22 cellular contexts compared by ENCODE assay signal in the genomic region with DNA sequence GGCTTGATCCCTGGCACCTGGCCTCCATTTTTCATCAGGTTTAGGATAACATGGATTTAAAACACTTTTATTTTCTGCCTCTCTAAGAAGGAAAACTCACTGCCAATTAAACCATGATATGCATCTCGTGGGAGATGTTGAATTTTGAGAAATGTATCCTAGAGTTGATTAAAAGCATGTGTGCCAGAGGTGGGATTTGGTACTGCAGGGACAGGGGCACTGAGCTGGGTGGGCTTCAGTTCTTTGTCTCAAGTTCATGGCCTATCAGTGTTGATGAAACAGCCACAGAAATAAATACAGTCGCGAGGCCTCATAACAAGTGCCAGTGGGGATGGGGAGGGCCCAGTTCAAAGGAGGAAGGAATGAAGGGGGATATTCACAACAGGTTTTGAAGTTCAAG. TPM values are rescaled to one million over a fixed set of nuclear protein-coding genes. Genes with fewer than 3 reads are reported as not detected.
DNase-seq lines count a peak whose midpoint lies in the region; ATAC-seq and TF ChIP-seq lines count a peak whose summit lies in the region.
"Had no signal": no experiment of that assay in that cellular context is flagged by ENCODE, and none has a peak within 500 bp of the region (broad histone marks: within the 10 kb centered on the region; RNA-seq: fewer than 3 reads in every experiment).

No MANE protein-coding gene starts in this region.

- peaks cover 48% of the 10 kb centered on the region for H3K36me3 ChIP-seq in endodermal cell (ENCODE audit: control insufficient read depth, insufficient read depth, low read length)

- H3K9me3 ChIP-seq in endodermal cell (ENCODE audit: control insufficient read depth, low read length): no peaks in the 10 kb centered on the region

- no peaks in the 10 kb centered on the region for H3K9me3 Mint-ChIP-seq in activated naive CD4-positive, alpha-beta T cell treated with anti-CD3 and anti-CD28 coated beads, Interleukin-2, amount 50 U/mL, for 72 hours
- H3K9me3 Mint-ChIP-seq in activated naive CD4-positive, alpha-beta T cell treated with anti-CD3 and anti-CD28 coated beads, Interleukin-2, amount 10 ng/mL, durations not matched to agents 7 days and 5 days: no peaks in the 10 kb centered on the region
- H3K9me3 Mint-ChIP-seq in endodermal cell (no peaks in the 10 kb centered on the region), nephron progenitor cell (no peaks in the 10 kb centered on the region)
- H3K9me3 Mint-ChIP-seq: CD4-positive, alpha-beta T cell had no signal

- H3K4me3 Mint-ChIP-seq in activated naive CD4-positive, alpha-beta T cell treated with anti-CD3 and anti-CD28 coated beads, Interleukin-2, amount 10 ng/mL, durations not matched to agents 7 days and 5 days: no peak overlapping the region
- H3K4me3 Mint-ChIP-seq in endodermal cell (no peak overlapping the region), nephron progenitor cell (no peak overlapping the region)
- H3K4me3 Mint-ChIP-seq: CD4-positive, alpha-beta T cell had no signal

- CTCF ChIA-PET in activated naive CD4-positive, alpha-beta T cell treated with anti-CD3 and anti-CD28 coated beads, Interleukin-2, amount 10 ng/mL, durations not matched to agents 7 days and 5 days (lab: Charles Lee): no interaction called here

- no peaks in the 10 kb centered on the region for H3K27me3 ChIP-seq in endodermal cell (ENCODE audit: control insufficient read depth, insufficient read depth, low read length, poor library complexity, severe bottlenecking)

- no peak for DNase-seq in activated naive CD4-positive, alpha-beta T cell treated with anti-CD3 and anti-CD28 coated beads, Interleukin-2, amount 50 U/mL, for 72 hours (ENCODE audit: low spot score in 2 of 2)
- no peak for DNase-seq in activated naive CD4-positive, alpha-beta T cell treated with anti-CD3 and anti-CD28 coated beads, Interleukin-2, amount 10 ng/mL, durations not matched to agents 7 days and 5 days
- DNase-seq in endodermal cell (no peak), nephron progenitor cell (no peak), NCI-H524 treated with DMSO at 0.1 percent for 48 hours (lab: John Stamatoyannopoulos, UW) (no peak), hepatic stellate cell (ENCODE audit: low spot score) (no peak), substantia nigra (lab: John Stamatoyannopoulos, UW) (no peak)
- DNase-seq: 8988T; Calu3; CD4-positive, alpha-beta T cell; GF-D8; GOT3; MM.1S; NCI-H1092; NCI-H146; NCI-H2029 treated with DMSO at 0.1 percent for 48 hours; NCI-H2171 treated with DMSO at 0.1 percent for 48 hours; NCI-H446; NK-92 treated with Interleukin-12 subunit alpha and Interleukin-12 subunit beta, amount 100 ng/mL, for 24 hours had no signal

- H3K27me3 Mint-ChIP-seq in activated naive CD4-positive, alpha-beta T cell treated with anti-CD3 and anti-CD28 coated beads, Interleukin-2, amount 10 ng/mL, durations not matched to agents 7 days and 5 days: no peaks in the 10 kb centered on the region
- H3K27me3 Mint-ChIP-seq in endodermal cell (ENCODE audit: insufficient read depth) (no peaks in the 10 kb centered on the region), nephron progenitor cell (ENCODE audit: low read depth, poor library complexity) (peaks cover 4% of the 10 kb centered on the region)
- H3K27me3 Mint-ChIP-seq: CD4-positive, alpha-beta T cell had no signal

- TF ChIP-seq CTCF in endodermal cell (conservative IDR thresholded peaks at IDR 0.05) (peak; percentile 39), nephron progenitor cell (IDR thresholded peaks at IDR 0.05) (peak; percentile 10)

- H3K36me3 Mint-ChIP-seq in activated naive CD4-positive, alpha-beta T cell treated with anti-CD3 and anti-CD28 coated beads, Interleukin-2, amount 50 U/mL, for 72 hours: peaks cover 0 to 5% of the 10 kb centered on the region in 2 donors
- no peaks in the 10 kb centered on the region for H3K36me3 Mint-ChIP-seq in activated naive CD4-positive, alpha-beta T cell treated with anti-CD3 and anti-CD28 coated beads, Interleukin-2, amount 10 ng/mL, durations not matched to agents 7 days and 5 days
- peaks cover 66% of the 10 kb centered on the region for H3K36me3 Mint-ChIP-seq in endodermal cell (ENCODE audit: low read depth)
- H3K36me3 Mint-ChIP-seq in nephron progenitor cell (ENCODE audit: low read depth): peaks cover 68% of the 10 kb centered on the region

- no peak for ATAC-seq in activated naive CD4-positive, alpha-beta T cell treated with anti-CD3 and anti-CD28 coated beads, Interleukin-2, amount 50 U/mL, for 72 hours
- no peak for ATAC-seq in GM21786 (IDR thresholded peaks at IDR 0.05; ENCODE audit: unreplicated experiment)
- ATAC-seq: GM12878, Right ventricle myocardium inferior had no signal

- peak overlapping the region; percentile 6 to 68 for H3K27ac Mint-ChIP-seq in activated naive CD4-positive, alpha-beta T cell treated with anti-CD3 and anti-CD28 coated beads, Interleukin-2, amount 50 U/mL, for 72 hours
- H3K27ac Mint-ChIP-seq in activated naive CD4-positive, alpha-beta T cell treated with anti-CD3 and anti-CD28 coated beads, Interleukin-2, amount 10 ng/mL, durations not matched to agents 7 days and 5 days: no peak overlapping the region
- no peak overlapping the region for H3K27ac Mint-ChIP-seq in endodermal cell
- H3K27ac Mint-ChIP-seq in nephron progenitor cell: peak overlapping the region; percentile 66
- H3K27ac Mint-ChIP-seq: CD4-positive, alpha-beta T cell had no signal

- 98 to 100% methylated on average over 3 of the region's 3 CpGs for WGBS in endodermal cell (ENCODE audit: insufficient coverage in 1 of 2, insufficient read length in 1 of 2), 2 experiments

- no peaks in the 10 kb centered on the region for H3K4me1 Mint-ChIP-seq in activated naive CD4-positive, alpha-beta T cell treated with anti-CD3 and anti-CD28 coated beads, Interleukin-2, amount 10 ng/mL, durations not matched to agents 7 days and 5 days
- H3K4me1 Mint-ChIP-seq in endodermal cell (no peaks in the 10 kb centered on the region), nephron progenitor cell (no peaks in the 10 kb centered on the region)

- no peak overlapping the region for H3K9ac ChIP-seq in endodermal cell (ENCODE audit: extremely low read depth, low read length, poor library complexity, severe bottlenecking)

- no peak overlapping the region for H3K27ac ChIP-seq in endodermal cell (ENCODE audit: low read depth, low read length)
- no peak overlapping the region for H3K27ac ChIP-seq in substantia nigra (ENCODE audit: low read depth, low read length, poor library complexity, severe bottlenecking)

- H3K4me3 ChIP-seq in endodermal cell (ENCODE audit: low read length): no peak overlapping the region
- H3K4me3 ChIP-seq: GM12878 had no signal

- H3K4me1 ChIP-seq in endodermal cell (ENCODE audit: control insufficient read depth, insufficient read depth, low read length): no peaks in the 10 kb centered on the region

RNA-seq across cellular contexts. Expression of a gene that starts 34.9 kb away (rescaled TPM):
- total RNA-seq in activated naive CD4-positive, alpha-beta T cell treated with anti-CD3 and anti-CD28 coated beads, Interleukin-2, amount 50 U/mL, for 72 hours: 10 to 100 TPM; 60.3 to 66.6 TPM
- total RNA-seq in endodermal cell: 10 to 100 TPM; 23.5 to 25.2 TPM
- polyA plus RNA-seq in endodermal cell (2013, experiment 1 of 2): 22.3 TPM
- 21.5 TPM for polyA plus RNA-seq in endodermal cell (2013, experiment 2 of 2)

RNA-seq across cellular contexts. Expression of a gene that starts 55.4 kb away (rescaled TPM):
- 10 to 100 TPM; 10.6 to 25.6 TPM for total RNA-seq in activated naive CD4-positive, alpha-beta T cell treated with anti-CD3 and anti-CD28 coated beads, Interleukin-2, amount 50 U/mL, for 72 hours
- 10 to 100 TPM; 12.5 to 19.4 TPM for total RNA-seq in endodermal cell
- polyA plus RNA-seq in endodermal cell (2013, experiment 1 of 2): 26.2 TPM
- 25.8 TPM for polyA plus RNA-seq in endodermal cell (2013, experiment 2 of 2)

RNA-seq across cellular contexts. Expression of a gene that starts 55.5 kb away (rescaled TPM):
- 1 to 10 TPM; 1.3 to 1.4 TPM for total RNA-seq in activated naive CD4-positive, alpha-beta T cell treated with anti-CD3 and anti-CD28 coated beads, Interleukin-2, amount 50 U/mL, for 72 hours
- 10 to 100 TPM; 19.5 to 26.6 TPM for total RNA-seq in endodermal cell
- polyA plus RNA-seq in endodermal cell (2013, experiment 1 of 2): 22.5 TPM
- 21.2 TPM for polyA plus RNA-seq in endodermal cell (2013, experiment 2 of 2)

Comparison
In these comparisons a context has a peak if more than half of its experiments do, and no peak if none do; other contexts are left out.
1. H3K27ac Mint-ChIP-seq: peak in activated naive CD4-positive, alpha-beta T cell treated with anti-CD3 and anti-CD28 coated beads, Interleukin-2, amount 50 U/mL, for 72 hours (2 of 2) and nephron progenitor cell (single experiment); none in activated naive CD4-positive, alpha-beta T cell treated with anti-CD3 and anti-CD28 coated beads, Interleukin-2, amount 10 ng/mL, durations not matched to agents 7 days and 5 days (single experiment) and endodermal cell (single experiment).
2. RNA of a gene that starts 55.5 kb away (total RNA-seq): 19.5 to 26.6 TPM in endodermal cell; 1.3 to 1.4 TPM in activated naive CD4-positive, alpha-beta T cell treated with anti-CD3 and anti-CD28 coated beads, Interleukin-2, amount 50 U/mL, for 72 hours; every median in the first group is over 4 times any median in the second.